11 cellular contexts compared by ENCODE assay signal in the genomic region with DNA sequence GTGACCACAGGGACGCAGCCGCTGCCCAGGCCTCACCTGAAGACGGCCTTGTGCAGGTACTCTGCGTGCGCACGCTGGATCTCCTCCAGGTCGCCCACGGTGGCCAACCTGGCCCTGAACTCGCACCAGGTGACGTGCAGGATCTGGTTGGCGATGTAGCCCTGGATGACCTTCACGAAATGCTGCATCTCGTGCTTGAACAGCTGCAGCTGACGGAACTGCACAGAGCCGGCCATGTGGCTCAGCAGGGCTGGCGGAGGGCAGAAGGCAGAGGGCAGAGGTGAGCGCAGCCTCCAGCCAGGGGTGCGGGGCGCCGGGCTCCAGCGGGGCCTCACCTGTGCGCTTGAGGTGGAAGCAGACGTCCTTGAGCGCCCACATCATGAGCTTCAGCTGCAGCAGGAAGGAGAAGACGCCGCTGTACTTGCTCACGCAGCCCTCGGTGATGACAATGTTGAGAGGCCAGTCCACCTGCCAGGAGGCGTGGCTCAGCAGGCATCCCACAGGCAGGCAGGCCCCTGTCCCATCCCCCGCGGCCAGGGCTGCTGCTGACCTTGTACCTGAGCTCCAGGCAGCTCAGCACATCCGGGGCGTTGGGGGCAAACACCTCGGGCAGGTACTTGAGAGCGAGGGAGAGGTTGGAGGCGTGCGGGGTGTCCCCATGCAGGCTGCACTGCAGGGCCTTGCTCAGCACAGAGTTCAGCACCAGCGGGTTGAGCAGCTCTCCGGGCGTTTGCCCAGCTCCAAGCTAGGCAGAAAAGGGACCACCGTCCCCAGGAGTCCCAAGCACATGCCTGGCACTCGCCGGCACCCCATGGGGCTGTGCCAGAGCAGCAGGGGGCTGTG. TPM values are rescaled to one million over a fixed set of nuclear protein-coding genes. Genes with fewer than 3 reads are reported as not detected.
DNase-seq lines count a peak whose midpoint lies in the region; ATAC-seq and TF ChIP-seq lines count a peak whose summit lies in the region.
"Had no signal": no experiment of that assay in that cellular context is flagged by ENCODE, and none has a peak within 500 bp of the region (broad histone marks: within the 10 kb centered on the region; RNA-seq: fewer than 3 reads in every experiment).

No MANE protein-coding gene starts in this region.

- H3K4me1 ChIP-seq in left lung: peaks cover 0 to 7% of the 10 kb centered on the region in 2 donors

- no peak overlapping the region for H3K4me3 ChIP-seq in left lung

- DNase-seq in DMS53 (lab: John Stamatoyannopoulos, UW) (peak; percentile 95), NCI-H510A (lab: John Stamatoyannopoulos, UW) (peak; percentile 51), left lung (no peak), cortex of kidney (lab: John Stamatoyannopoulos, UW) (no peak)
- no peak for DNase-seq in activated CD4-positive, CD25-positive, alpha-beta regulatory T cell treated with anti-CD3 and anti-CD28 coated beads, Interleukin-2, amount 50 U/mL, for 72 hours
- DNase-seq in stimulated activated CD8-positive, alpha-beta memory T cell treated with anti-CD3 and anti-CD28 coated beads, Interleukin-4, amount 100 ng/mL, for 48 hours: no peak
- DNase-seq: activated CD8-positive, alpha-beta memory T cell treated with anti-CD3 and anti-CD28 coated beads, Interleukin-2, amount 10 ng/mL, durations not matched to agents 7 days and 5 days; activated naive CD4-positive, alpha-beta T cell treated with Interleukin-2 at 50 U/mL for 16 hours; NCI-H1092 treated with DMSO at 0.1 percent for 48 hours; NCI-H446 treated with DMSO at 0.1 percent for 48 hours; stimulated activated CD4-positive, alpha-beta T cell treated with anti-CD3 and anti-CD28 coated beads, Interleukin-1b, Interleukin-23, amount 100 ng/mL, for 48 hours had no signal

- H3K9me3 ChIP-seq in left lung: no peaks in the 10 kb centered on the region

- no peak for TF ChIP-seq CTCF in left lung (IDR thresholded peaks at IDR 0.05)

- no peaks in the 10 kb centered on the region for H3K27me3 ChIP-seq in left lung

- intact Hi-C loops in left lung (cut with DNase I): no loop called here

- H3K27ac ChIP-seq in left lung: no peak overlapping the region

- peaks cover 0 to 99% of the 10 kb centered on the region in 2 donors for H3K36me3 ChIP-seq in left lung

- ATAC-seq in left lung: peak; percentile 8
- ATAC-seq: activated CD8-positive, alpha-beta memory T cell treated with anti-CD3 and anti-CD28 coated beads, Interleukin-2, amount 10 ng/mL, durations not matched to agents 7 days and 5 days had no signal

RNA-seq across cellular contexts. Expression of a gene that starts 17.6 kb away (rescaled TPM):
- 10 to 100 TPM; 19.5 to 22.0 TPM for total RNA-seq in left lung

RNA-seq across cellular contexts. Expression of a gene that starts 26.4 kb away (rescaled TPM):
- total RNA-seq in left lung: 10 to 100 TPM; 40.8 to 41.3 TPM

RNA-seq across cellular contexts. Expression of a gene that starts 32.7 kb away (rescaled TPM):
- total RNA-seq in left lung: 10 to 100 TPM; 37.5 to 54.2 TPM

RNA-seq across cellular contexts. Expression of a gene that starts 32.7 kb away (rescaled TPM):
- 10 to 100 TPM; 39.1 to 42.2 TPM for total RNA-seq in left lung

RNA-seq across cellular contexts. Expression of a gene that starts 43.1 kb away (rescaled TPM):
- 10 to 100 TPM; 11.6 to 14.6 TPM for total RNA-seq in left lung

Comparison
In these comparisons a context has a peak if more than half of its experiments do, and no peak if none do; other contexts are left out.
1. DNase-seq: peak in DMS53 (single experiment) and NCI-H510A (single experiment); none in left lung (0 of 2), activated CD4-positive, CD25-positive, alpha-beta regulatory T cell treated with anti-CD3 and anti-CD28 coated beads, Interleukin-2, amount 50 U/mL, for 72 hours (single experiment), stimulated activated CD8-positive, alpha-beta memory T cell treated with anti-CD3 and anti-CD28 coated beads, Interleukin-4, amount 100 ng/mL, for 48 hours (single experiment) and cortex of kidney (single experiment).